Comparison of ENCODE assay signal across 14 cellular contexts in genomic region chr14:94344389-94344788, GRCh38. TPM values are rescaled to one million over a fixed set of nuclear protein-coding genes. Genes with fewer than 3 reads are reported as not detected.
"Had no signal": no experiment of that assay in that cellular context is flagged by ENCODE, and none has a peak within 500 bp of the region (broad histone marks: within the 10 kb centered on the region; RNA-seq: fewer than 3 reads in every experiment).

No MANE protein-coding gene starts in this region.

- H3K36me3 ChIP-seq: brain microvascular endothelial cell, heart left ventricle, left lung, ovary, tibial artery, uterus had no signal

- ATAC-seq: activated CD8-positive, alpha-beta memory T cell treated with anti-CD3 and anti-CD28 coated beads, Interleukin-2, amount 10 ng/mL, durations not matched to agents 7 days and 5 days; heart left ventricle; left lung had no signal

- H3K27ac ChIP-seq: brain microvascular endothelial cell, heart left ventricle, left lung, ovary, tibial artery, uterus had no signal

- H3K27me3 ChIP-seq: brain microvascular endothelial cell, ovary, tibial artery, uterus had no signal

- DNase-seq: activated CD4-positive, CD25-positive, alpha-beta regulatory T cell; activated CD8-positive, alpha-beta memory T cell treated with anti-CD3 and anti-CD28 coated beads, Interleukin-2, amount 10 ng/mL, durations not matched to agents 7 days and 5 days; activated gamma-delta T cell; activated naive CD8-positive, alpha-beta T cell treated with anti-CD3 and anti-CD28 coated beads for 36 hours; activated T-cell treated with anti-CD3 and anti-CD28 coated beads, Interleukin-2, amount 50 U/mL, for 24 hours; brain microvascular endothelial cell; heart left ventricle; left lung; mesendoderm; nephron progenitor cell; ovary; tibial artery; uterus had no signal

- H3K9me3 ChIP-seq: heart left ventricle, left lung, ovary, tibial artery, uterus had no signal

- H3K4me3 ChIP-seq: heart left ventricle, left lung, ovary, tibial artery, uterus had no signal

- H3K4me1 ChIP-seq: uterus had no signal

RNA-seq across cellular contexts. Expression of gene SERPINA6, which starts 21.3 kb away (rescaled TPM):
- total RNA-seq: activated CD8-positive, alpha-beta memory T cell treated with anti-CD3 and anti-CD28 coated beads, Interleukin-2, amount 10 ng/mL, durations not matched to agents 7 days and 5 days; activated naive CD8-positive, alpha-beta T cell treated with anti-CD3 and anti-CD28 coated beads for 36 hours; heart left ventricle; left lung had no signal

RNA-seq across cellular contexts. Expression of gene SERPINA2, which starts 22.1 kb away (rescaled TPM):
- total RNA-seq: activated CD8-positive, alpha-beta memory T cell treated with anti-CD3 and anti-CD28 coated beads, Interleukin-2, amount 10 ng/mL, durations not matched to agents 7 days and 5 days; activated naive CD8-positive, alpha-beta T cell treated with anti-CD3 and anti-CD28 coated beads for 36 hours; epithelial cell of proximal tubule; heart left ventricle; left lung; ovary; uterus had no signal

RNA-seq across cellular contexts. Expression of gene SERPINA10, which starts 51.3 kb away (rescaled TPM):
- total RNA-seq: activated CD8-positive, alpha-beta memory T cell treated with anti-CD3 and anti-CD28 coated beads, Interleukin-2, amount 10 ng/mL, durations not matched to agents 7 days and 5 days; activated naive CD8-positive, alpha-beta T cell treated with anti-CD3 and anti-CD28 coated beads for 36 hours; epithelial cell of proximal tubule; heart left ventricle; left lung; uterus had no signal
